1 cellular context compared by ENCODE assay signal in genomic region chr4:98657531-98658286, GRCh38.
TF ChIP-seq lines count a peak whose summit lies in the region.

No MANE protein-coding gene starts in this region.

TF ChIP-seq in IMR-90, 13 proteins besides CTCF, POLR2A, EP300 and RAD21:
- TF ChIP-seq MXI1 (IDR thresholded peaks at IDR 0.05; ENCODE audit: borderline replicate concordance, low read depth, low read length) (peak; percentile 69; the same call in 1 of the 2 replicates), MAZ (IDR thresholded peaks at IDR 0.05; ENCODE audit: borderline replicate concordance, low read depth, low read length) (no peak), SMC3 (IDR thresholded peaks at IDR 0.05; ENCODE audit: low read depth, low read length) (0 out of 2 replicates have a peak, but pooled peaks have one; percentile 1), CEBPB (IDR thresholded peaks at IDR 0.05; ENCODE audit: low read depth, low read length) (peak; percentile 79), MAFK (IDR thresholded peaks at IDR 0.05; ENCODE audit: low read depth, low read length) (no peak)
